ENCODE assay signal across 1 cellular context in the genomic region with DNA sequence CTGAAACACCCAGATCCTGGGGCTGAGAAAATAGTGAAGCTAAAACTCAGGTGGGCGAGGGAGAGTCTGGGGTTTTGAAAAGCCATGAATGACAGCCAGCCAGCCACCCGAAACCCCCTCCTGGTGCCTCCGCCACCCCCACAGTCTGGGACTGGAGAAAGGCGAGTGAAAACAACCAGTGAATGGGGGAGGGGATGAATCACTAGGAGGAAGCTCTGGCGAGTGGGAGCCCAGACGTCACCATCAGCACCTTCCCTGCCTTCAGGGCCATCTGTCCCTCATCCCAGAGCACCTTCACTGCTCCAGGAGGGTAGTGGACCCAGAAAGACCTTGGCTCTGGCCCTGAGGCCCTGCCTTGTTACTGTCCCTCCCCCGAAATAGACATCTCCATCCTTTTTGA.
TF ChIP-seq lines count a peak whose summit lies in the region.

No MANE protein-coding gene starts in this region.

TF ChIP-seq in HepG2, 621 proteins besides CTCF, POLR2A, EP300 and RAD21:
- no peak for TF ChIP-seq RXRA (CRISPR knock-in tag; IDR thresholded peaks at IDR 0.05)
- TF ChIP-seq ZFP36L2 (CRISPR knock-in tag; IDR thresholded peaks at IDR 0.05) = no peak
- TF ChIP-seq ZNF17 (CRISPR knock-in tag; IDR thresholded peaks at IDR 0.05) = no peak
- TF ChIP-seq MYNN (CRISPR knock-in tag; IDR thresholded peaks at IDR 0.05; ENCODE audit: low read depth) = no peak
- TF ChIP-seq ZNF33A (CRISPR knock-in tag; IDR thresholded peaks at IDR 0.05; ENCODE audit: borderline replicate concordance) = no peak
- TF ChIP-seq, protein P1, sequence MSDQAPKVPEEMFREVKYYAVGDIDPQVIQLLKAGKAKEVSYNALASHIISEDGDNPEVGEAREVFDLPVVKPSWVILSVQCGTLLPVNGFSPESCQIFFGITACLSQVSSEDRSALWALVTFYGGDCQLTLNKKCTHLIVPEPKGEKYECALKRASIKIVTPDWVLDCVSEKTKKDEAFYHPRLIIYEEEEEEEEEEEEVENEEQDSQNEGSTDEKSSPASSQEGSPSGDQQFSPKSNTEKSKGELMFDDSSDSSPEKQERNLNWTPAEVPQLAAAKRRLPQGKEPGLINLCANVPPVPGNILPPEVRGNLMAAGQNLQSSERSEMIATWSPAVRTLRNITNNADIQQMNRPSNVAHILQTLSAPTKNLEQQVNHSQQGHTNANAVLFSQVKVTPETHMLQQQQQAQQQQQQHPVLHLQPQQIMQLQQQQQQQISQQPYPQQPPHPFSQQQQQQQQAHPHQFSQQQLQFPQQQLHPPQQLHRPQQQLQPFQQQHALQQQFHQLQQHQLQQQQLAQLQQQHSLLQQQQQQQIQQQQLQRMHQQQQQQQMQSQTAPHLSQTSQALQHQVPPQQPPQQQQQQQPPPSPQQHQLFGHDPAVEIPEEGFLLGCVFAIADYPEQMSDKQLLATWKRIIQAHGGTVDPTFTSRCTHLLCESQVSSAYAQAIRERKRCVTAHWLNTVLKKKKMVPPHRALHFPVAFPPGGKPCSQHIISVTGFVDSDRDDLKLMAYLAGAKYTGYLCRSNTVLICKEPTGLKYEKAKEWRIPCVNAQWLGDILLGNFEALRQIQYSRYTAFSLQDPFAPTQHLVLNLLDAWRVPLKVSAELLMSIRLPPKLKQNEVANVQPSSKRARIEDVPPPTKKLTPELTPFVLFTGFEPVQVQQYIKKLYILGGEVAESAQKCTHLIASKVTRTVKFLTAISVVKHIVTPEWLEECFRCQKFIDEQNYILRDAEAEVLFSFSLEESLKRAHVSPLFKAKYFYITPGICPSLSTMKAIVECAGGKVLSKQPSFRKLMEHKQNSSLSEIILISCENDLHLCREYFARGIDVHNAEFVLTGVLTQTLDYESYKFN (CRISPR knock-in tag; conservative IDR thresholded peaks at IDR 0.05) = no peak
- TF ChIP-seq ONECUT2 (CRISPR knock-in tag; IDR thresholded peaks at IDR 0.05) = no peak
- TF ChIP-seq, protein P2, sequence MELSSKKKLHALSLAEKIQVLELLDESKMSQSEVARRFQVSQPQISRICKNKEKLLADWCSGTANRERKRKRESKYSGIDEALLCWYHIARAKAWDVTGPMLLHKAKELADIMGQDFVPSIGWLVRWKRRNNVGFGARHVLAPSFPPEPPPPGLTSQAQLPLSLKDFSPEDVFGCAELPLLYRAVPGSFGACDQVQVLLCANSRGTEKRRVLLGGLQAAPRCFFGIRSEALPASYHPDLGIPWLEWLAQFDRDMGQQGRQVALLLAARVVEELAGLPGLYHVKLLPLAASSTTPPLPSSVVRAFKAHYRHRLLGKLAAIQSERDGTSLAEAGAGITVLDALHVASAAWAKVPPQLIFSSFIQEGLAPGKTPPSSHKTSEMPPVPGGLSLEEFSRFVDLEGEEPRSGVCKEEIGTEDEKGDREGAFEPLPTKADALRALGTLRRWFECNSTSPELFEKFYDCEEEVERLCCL (CRISPR knock-in tag; IDR thresholded peaks at IDR 0.05; ENCODE audit: borderline replicate concordance) = no peak
- TF ChIP-seq, protein P3, sequence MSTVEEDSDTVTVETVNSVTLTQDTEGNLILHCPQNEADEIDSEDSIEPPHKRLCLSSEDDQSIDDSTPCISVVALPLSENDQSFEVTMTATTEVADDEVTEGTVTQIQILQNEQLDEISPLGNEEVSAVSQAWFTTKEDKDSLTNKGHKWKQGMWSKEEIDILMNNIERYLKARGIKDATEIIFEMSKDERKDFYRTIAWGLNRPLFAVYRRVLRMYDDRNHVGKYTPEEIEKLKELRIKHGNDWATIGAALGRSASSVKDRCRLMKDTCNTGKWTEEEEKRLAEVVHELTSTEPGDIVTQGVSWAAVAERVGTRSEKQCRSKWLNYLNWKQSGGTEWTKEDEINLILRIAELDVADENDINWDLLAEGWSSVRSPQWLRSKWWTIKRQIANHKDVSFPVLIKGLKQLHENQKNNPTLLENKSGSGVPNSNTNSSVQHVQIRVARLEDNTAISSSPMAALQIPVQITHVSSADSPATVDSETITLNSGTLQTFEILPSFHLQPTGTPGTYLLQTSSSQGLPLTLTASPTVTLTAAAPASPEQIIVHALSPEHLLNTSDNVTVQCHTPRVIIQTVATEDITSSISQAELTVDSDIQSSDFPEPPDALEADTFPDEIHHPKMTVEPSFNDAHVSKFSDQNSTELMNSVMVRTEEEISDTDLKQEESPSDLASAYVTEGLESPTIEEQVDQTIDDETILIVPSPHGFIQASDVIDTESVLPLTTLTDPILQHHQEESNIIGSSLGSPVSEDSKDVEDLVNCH (CRISPR knock-in tag; IDR thresholded peaks at IDR 0.05) = no peak
- TF ChIP-seq, protein P4, sequence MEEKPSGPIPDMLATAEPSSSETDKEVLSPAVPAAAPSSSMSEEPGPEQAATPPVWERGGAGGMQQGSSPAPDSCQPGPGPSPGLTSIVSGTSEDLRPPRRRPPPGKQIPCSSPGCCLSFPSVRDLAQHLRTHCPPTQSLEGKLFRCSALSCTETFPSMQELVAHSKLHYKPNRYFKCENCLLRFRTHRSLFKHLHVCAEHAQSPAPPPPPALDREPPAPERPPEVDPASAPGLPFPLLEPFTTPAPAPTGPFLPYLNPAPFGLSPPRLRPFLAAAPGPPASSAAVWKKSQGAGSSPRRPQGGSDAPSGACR (CRISPR knock-in tag; IDR thresholded peaks at IDR 0.05) = no peak
- no peak for TF ChIP-seq HOXA7 (CRISPR knock-in tag; IDR thresholded peaks at IDR 0.05)
- TF ChIP-seq ZSCAN31 (CRISPR knock-in tag; IDR thresholded peaks at IDR 0.05; ENCODE audit: low read depth) = no peak
- TF ChIP-seq, protein P5, sequence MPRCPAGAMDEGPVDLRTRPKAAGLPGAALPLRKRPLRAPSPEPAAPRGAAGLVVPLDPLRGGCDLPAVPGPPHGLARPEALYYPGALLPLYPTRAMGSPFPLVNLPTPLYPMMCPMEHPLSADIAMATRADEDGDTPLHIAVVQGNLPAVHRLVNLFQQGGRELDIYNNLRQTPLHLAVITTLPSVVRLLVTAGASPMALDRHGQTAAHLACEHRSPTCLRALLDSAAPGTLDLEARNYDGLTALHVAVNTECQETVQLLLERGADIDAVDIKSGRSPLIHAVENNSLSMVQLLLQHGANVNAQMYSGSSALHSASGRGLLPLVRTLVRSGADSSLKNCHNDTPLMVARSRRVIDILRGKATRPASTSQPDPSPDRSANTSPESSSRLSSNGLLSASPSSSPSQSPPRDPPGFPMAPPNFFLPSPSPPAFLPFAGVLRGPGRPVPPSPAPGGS (CRISPR knock-in tag; IDR thresholded peaks at IDR 0.05) = no peak
- no peak for TF ChIP-seq BRCA1 (CRISPR knock-in tag; IDR thresholded peaks at IDR 0.05)
- TF ChIP-seq ZNF768 (CRISPR knock-in tag; IDR thresholded peaks at IDR 0.05) = no peak
- no peak for TF ChIP-seq KDM1A (CRISPR knock-in tag; IDR thresholded peaks at IDR 0.05)
- no peak for TF ChIP-seq ZNF20 (CRISPR knock-in tag; IDR thresholded peaks at IDR 0.05)
- TF ChIP-seq ZNF678 (CRISPR knock-in tag; IDR thresholded peaks at IDR 0.05) = no peak
